In the genomic region with DNA sequence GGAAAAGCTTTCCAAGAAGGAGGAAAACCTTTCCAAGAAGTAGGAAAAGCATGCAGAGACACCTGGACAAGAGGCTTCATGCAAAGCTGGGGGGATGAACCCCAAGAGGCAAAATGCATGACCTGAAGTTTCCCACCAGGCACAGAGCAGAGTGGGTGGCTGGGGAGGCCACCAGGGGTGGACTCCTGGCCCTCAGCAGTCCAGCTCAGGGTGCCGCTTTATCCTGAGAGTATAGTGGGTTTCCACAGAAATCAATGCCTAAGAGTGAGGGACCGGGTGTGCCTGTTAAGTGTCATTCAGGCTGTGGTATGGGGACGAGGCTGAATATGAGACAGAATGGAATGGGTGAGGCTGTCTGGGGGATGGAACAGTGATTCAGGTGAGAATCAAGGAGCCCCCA, we compare ENCODE assay signal across 37 cellular contexts. TPM values are rescaled to one million over a fixed set of nuclear protein-coding genes. Genes with fewer than 3 reads are reported as not detected.
"Had no signal": no experiment of that assay in that cellular context is flagged by ENCODE, and none has a peak within 500 bp of the region (broad histone marks: within the 10 kb centered on the region; RNA-seq: fewer than 3 reads in every experiment).

No MANE protein-coding gene starts in this region.

- H3K9me3 ChIP-seq: esophagus squamous epithelium, gastroesophageal sphincter, heart right ventricle had no signal

- H3K36me3 ChIP-seq: brain microvascular endothelial cell, esophagus squamous epithelium, gastroesophageal sphincter, heart right ventricle had no signal

- H3K27ac Mint-ChIP-seq: activated CD4-positive, alpha-beta memory T cell treated with anti-CD3 and anti-CD28 coated beads for 36 hours; activated CD8-positive, alpha-beta T cell treated with anti-CD3 and anti-CD28 coated beads, Interleukin-2, amount 10 ng/mL, durations not matched to agents 7 days and 5 days; activated naive CD8-positive, alpha-beta T cell; activated T-helper 17 cell treated with anti-CD3 and anti-CD28 coated beads, Interleukin-2, amount 50 U/mL, for 72 hours; WTC11 had no signal

- H3K4me1 ChIP-seq: gastroesophageal sphincter, heart right ventricle had no signal

- H3K36me3 Mint-ChIP-seq: activated CD4-positive, alpha-beta memory T cell treated with anti-CD3 and anti-CD28 coated beads for 36 hours; activated naive CD8-positive, alpha-beta T cell; WTC11 had no signal

- H3K4me1 Mint-ChIP-seq: activated T-helper 17 cell treated with anti-CD3 and anti-CD28 coated beads, Interleukin-2, amount 50 U/mL, for 72 hours; central memory CD8-positive, alpha-beta T cell had no signal

- ATAC-seq: activated CD8-positive, alpha-beta T cell treated with anti-CD3 and anti-CD28 coated beads, Interleukin-2, amount 10 ng/mL, durations not matched to agents 7 days and 5 days; activated T-cell treated with anti-CD3 and anti-CD28 coated beads, Interleukin-2, amount 50 U/mL, for 4 hours; activated T-helper 17 cell treated with anti-CD3 and anti-CD28 coated beads, Interleukin-2, amount 50 U/mL, for 72 hours; gastroesophageal sphincter; heart right ventricle; WTC11 had no signal

- H3K4me3 Mint-ChIP-seq: activated CD4-positive, alpha-beta memory T cell treated with anti-CD3 and anti-CD28 coated beads for 36 hours; activated CD8-positive, alpha-beta T cell treated with anti-CD3 and anti-CD28 coated beads, Interleukin-2, amount 10 ng/mL, durations not matched to agents 7 days and 5 days; activated naive CD8-positive, alpha-beta T cell; activated T-cell treated with anti-CD3 and anti-CD28 coated beads, Interleukin-2, amount 50 U/mL, for 4 hours; activated T-helper 17 cell treated with anti-CD3 and anti-CD28 coated beads, Interleukin-2, amount 50 U/mL, for 72 hours; central memory CD8-positive, alpha-beta T cell; WTC11 had no signal

- H3K9me3 Mint-ChIP-seq: activated CD4-positive, alpha-beta memory T cell treated with anti-CD3 and anti-CD28 coated beads for 36 hours; activated T-cell treated with anti-CD3 and anti-CD28 coated beads, Interleukin-2, amount 50 U/mL, for 4 hours; activated T-helper 17 cell treated with anti-CD3 and anti-CD28 coated beads, Interleukin-2, amount 50 U/mL, for 72 hours; central memory CD8-positive, alpha-beta T cell; WTC11 had no signal

- H3K4me3 ChIP-seq: esophagus squamous epithelium, gastroesophageal sphincter, heart right ventricle had no signal

- DNase-seq: activated CD4-positive, alpha-beta memory T cell treated with anti-CD3 and anti-CD28 coated beads for 36 hours; activated CD4-positive, alpha-beta T cell treated with anti-CD3 and anti-CD28 coated beads for 1 hour; activated CD4-positive, alpha-beta T cell treated with anti-CD3 and anti-CD28 coated beads for 4 hours; activated CD4-positive, alpha-beta T cell treated with anti-CD3 and anti-CD28 coated beads, Interleukin-2, amount 50 U/mL, for 1 hour; activated CD8-positive, alpha-beta T cell treated with anti-CD3 and anti-CD28 coated beads, Interleukin-2, amount 10 ng/mL, durations not matched to agents 7 days and 5 days; activated effector memory CD4-positive, alpha-beta T cell treated with Interleukin-2 at 50 U/mL for 16 hours; activated gamma-delta T cell treated with Interleukin-2 at 50 U/mL for 16 hours; activated naive CD4-positive, alpha-beta T cell treated with anti-CD3 and anti-CD28 coated beads, Interleukin-2, amount 50 U/mL, for 16 hours; activated naive CD4-positive, alpha-beta T cell treated with Interleukin-2 at 50 U/mL for 16 hours; activated T-cell treated with anti-CD3 and anti-CD28 coated beads, Interleukin-2, amount 50 U/mL, for 4 hours; amniotic stem cell; anterior cingulate cortex; brain microvascular endothelial cell; cortex of kidney; dermis blood vessel endothelial cell; effector CD8-positive, alpha-beta T cell; erythroblast; esophagus squamous epithelium; foreskin melanocyte; heart right ventricle; T-helper 2 cell had no signal

- H3K27ac ChIP-seq: brain microvascular endothelial cell, esophagus squamous epithelium, gastroesophageal sphincter, heart right ventricle, VCaP had no signal

RNA-seq across cellular contexts. Expression of a gene that starts 25.4 kb away (rescaled TPM):
- total RNA-seq: activated CD8-positive, alpha-beta T cell treated with anti-CD3 and anti-CD28 coated beads, Interleukin-2, amount 10 ng/mL, durations not matched to agents 7 days and 5 days had no signal

RNA-seq across cellular contexts. Expression of a gene that starts 54.2 kb away (rescaled TPM):
- total RNA-seq: activated CD4-positive, alpha-beta memory T cell treated with anti-CD3 and anti-CD28 coated beads for 36 hours; activated CD8-positive, alpha-beta memory T cell treated with anti-CD3 and anti-CD28 coated beads for 36 hours; activated CD8-positive, alpha-beta T cell treated with anti-CD3 and anti-CD28 coated beads, Interleukin-2, amount 10 ng/mL, durations not matched to agents 7 days and 5 days; activated T-cell treated with anti-CD3 and anti-CD28 coated beads, Interleukin-2, amount 50 U/mL, for 4 hours; activated T-helper 17 cell treated with anti-CD3 and anti-CD28 coated beads, Interleukin-2, amount 50 U/mL, for 72 hours; astrocyte; bronchial epithelial cell; cardiac septum; cerebellum; dermis blood vessel endothelial cell; esophagus squamous epithelium; fibroblast of lung; fibroblast of villous mesenchyme; gastroesophageal sphincter; glomerular endothelial cell; heart right ventricle; T-helper 1 cell treated with Interleukin-12 subunit alpha and Interleukin-12 subunit beta and Interleukin-4 antibody, amounts not matched to agents 30 ng/mL and 1 ng/mL, for 36 hours; WTC11 had no signal
- polyA plus RNA-seq: adipose tissue, fibroblast of lung, heart right ventricle had no signal
